ENCODE assay signal across 16 cellular contexts in genomic region chr7:151836927-151837205, GRCh38. TPM values are rescaled to one million over a fixed set of nuclear protein-coding genes. Genes with fewer than 3 reads are reported as not detected.
DNase-seq lines count a peak whose midpoint lies in the region; ATAC-seq and TF ChIP-seq lines count a peak whose summit lies in the region.
"Had no signal": no experiment of that assay in that cellular context is flagged by ENCODE, and none has a peak within 500 bp of the region (broad histone marks: within the 10 kb centered on the region; RNA-seq: fewer than 3 reads in every experiment).

No MANE protein-coding gene starts in this region.

- H3K36me3 Mint-ChIP-seq in brain (no peaks in the 10 kb centered on the region), memory B cell (peaks cover 6% of the 10 kb centered on the region)

- peak overlapping the region; percentile 88 to 98 (median 96); a peak in 21 of 22 replicates for H3K4me2 ChIP-seq in BLaER1 treated with 17β-estradiol and CSF1 and Interleukin-3, amounts not matched to agents 10 nM and 100 nM
- H3K4me2 ChIP-seq: PC-9 had no signal

- peaks cover 50 to 64% (median 58%) of the 10 kb centered on the region in 10 experiments for H3K4me1 ChIP-seq in BLaER1 treated with 17β-estradiol and CSF1 and Interleukin-3, amounts not matched to agents 10 nM and 100 nM
- peaks cover 18 to 47% (median 35%) of the 10 kb centered on the region in 6 donors for H3K4me1 ChIP-seq in spleen
- H3K4me1 ChIP-seq: SJSA1 had no signal

- H3K4me1 Mint-ChIP-seq in brain = peaks cover 31% of the 10 kb centered on the region
- peaks cover 23% of the 10 kb centered on the region for H3K4me1 Mint-ChIP-seq in memory B cell

- DNase-seq in memory B cell (ENCODE audit: low spot score in 2 of 2) (no peak), spleen (peak; percentile 68), NK-92 (lab: John Stamatoyannopoulos, UW; ENCODE audit: unreplicated experiment) (no peak), NCI-H2081 treated with DMSO at 0.1 percent for 48 hours (lab: John Stamatoyannopoulos, UW) (no peak)
- DNase-seq: DMS 273 treated with DMSO at 0.1 percent for 48 hours, DND-41, NCI-H1105 treated with DMSO at 0.1 percent for 48 hours, NCI-H1694 treated with DMSO at 0.1 percent for 48 hours, NCI-H2107, PC-9 had no signal

- peaks cover 0 to 5% (median 0%) of the 10 kb centered on the region in 11 experiments; a peak in 1 of 22 replicates for H4K20me1 ChIP-seq in BLaER1 treated with 17β-estradiol and CSF1 and Interleukin-3, amounts not matched to agents 10 nM and 100 nM

- 90 to 97% (median 92%) methylated on average over 12 of the region's 12 CpGs for WGBS in spleen, 5 donors

- no peak for TF ChIP-seq POLR2A in spleen (IDR thresholded peaks at IDR 0.05)

- H3K9me3 ChIP-seq in BLaER1 treated with 17β-estradiol and CSF1 and Interleukin-3, amounts not matched to agents 10 nM and 100 nM (replicated peaks in 1 of 11) = no peaks in the 10 kb centered on the region
- H3K9me3 ChIP-seq in spleen = no peaks in the 10 kb centered on the region
- H3K9me3 ChIP-seq: SJSA1 had no signal

- no peak overlapping the region for H3K4me3 ChIP-seq in BLaER1 treated with 17β-estradiol and CSF1 and Interleukin-3, amounts not matched to agents 10 nM and 100 nM
- no peak overlapping the region for H3K4me3 ChIP-seq in spleen
- H3K4me3 ChIP-seq: K562, PC-9, SJSA1 had no signal

- ATAC-seq in memory B cell (ENCODE audit: low read depth) (no peak), esophagus mucosa (no peak)
- ATAC-seq: K562 had no signal

- H3K9me3 Mint-ChIP-seq in brain (no peaks in the 10 kb centered on the region), memory B cell (no peaks in the 10 kb centered on the region)

- peaks cover 8% of the 10 kb centered on the region for H3K27me3 Mint-ChIP-seq in brain
- no peaks in the 10 kb centered on the region for H3K27me3 Mint-ChIP-seq in memory B cell

- H3K27ac ChIP-seq in BLaER1 treated with 17β-estradiol and CSF1 and Interleukin-3, amounts not matched to agents 10 nM and 100 nM = peak overlapping the region in 6 of 11 experiments; percentile 14 to 85 (median 73); a peak in 7 of 22 replicates
- H3K27ac ChIP-seq in spleen = no peak overlapping the region
- H3K27ac ChIP-seq: PC-9, RWPE1, SJSA1 had no signal

- H3K4me3 Mint-ChIP-seq in brain (peak overlapping the region in 1 of 5 experiments; percentile 41), memory B cell (no peak overlapping the region)

- TF ChIP-seq CTCF in brain (conservative IDR thresholded peaks at IDR 0.05) (no peak), spleen (IDR thresholded peaks at IDR 0.05 in 8 of 11, conservative IDR thresholded peaks at IDR 0.05 in 3 of 11) (no peak)

- H3K9ac ChIP-seq in BLaER1 treated with 17β-estradiol and CSF1 and Interleukin-3, amounts not matched to agents 10 nM and 100 nM = peak overlapping the region in 8 of 11 experiments; percentile 40 to 76 (median 69); a peak in 9 of 22 replicates

- no peaks in the 10 kb centered on the region for H3K36me3 ChIP-seq in BLaER1 treated with 17β-estradiol and CSF1 and Interleukin-3, amounts not matched to agents 10 nM and 100 nM
- peaks cover 0 to 14% (median 0%) of the 10 kb centered on the region in 6 donors for H3K36me3 ChIP-seq in spleen
- H3K36me3 ChIP-seq: SJSA1 had no signal

- no peaks in the 10 kb centered on the region for H3K27me3 ChIP-seq in BLaER1 treated with 17β-estradiol and CSF1 and Interleukin-3, amounts not matched to agents 10 nM and 100 nM
- no peaks in the 10 kb centered on the region for H3K27me3 ChIP-seq in spleen (replicated peaks in 1 of 7)
- H3K27me3 ChIP-seq: SJSA1 had no signal

- peak overlapping the region in 3 of 5 experiments; percentile 9 to 73 (median 66) for H3K27ac Mint-ChIP-seq in brain
- H3K27ac Mint-ChIP-seq in memory B cell = peak overlapping the region; percentile 89

- intact Hi-C loops in spleen (cut with DNase I; ENCODE audit: low total_unique reads) = no loop called here

RNA-seq across cellular contexts. Expression of gene PRKAG2, which starts 40.0 kb away (rescaled TPM):
- polyA plus RNA-seq in brain (ENCODE audit: insufficient read depth, low read depth, low replicate concordance) (12.1 TPM), spleen (10 to 100 TPM; 15.8 to 31.4 (median 18.3) TPM)
- total RNA-seq in spleen (10 to 100 TPM; 25.6 to 50.9 (median 41.3) TPM), esophagus mucosa (9.5 TPM)

Comparison
In these comparisons a context has a peak if more than half of its experiments do, and no peak if none do; other contexts are left out.
1. H3K27ac ChIP-seq: peak in BLaER1 treated with 17β-estradiol and CSF1 and Interleukin-3, amounts not matched to agents 10 nM and 100 nM (6 of 11); none in spleen (0 of 8).